Comparison of ENCODE assay signal across 1 cellular context in the genomic region with DNA sequence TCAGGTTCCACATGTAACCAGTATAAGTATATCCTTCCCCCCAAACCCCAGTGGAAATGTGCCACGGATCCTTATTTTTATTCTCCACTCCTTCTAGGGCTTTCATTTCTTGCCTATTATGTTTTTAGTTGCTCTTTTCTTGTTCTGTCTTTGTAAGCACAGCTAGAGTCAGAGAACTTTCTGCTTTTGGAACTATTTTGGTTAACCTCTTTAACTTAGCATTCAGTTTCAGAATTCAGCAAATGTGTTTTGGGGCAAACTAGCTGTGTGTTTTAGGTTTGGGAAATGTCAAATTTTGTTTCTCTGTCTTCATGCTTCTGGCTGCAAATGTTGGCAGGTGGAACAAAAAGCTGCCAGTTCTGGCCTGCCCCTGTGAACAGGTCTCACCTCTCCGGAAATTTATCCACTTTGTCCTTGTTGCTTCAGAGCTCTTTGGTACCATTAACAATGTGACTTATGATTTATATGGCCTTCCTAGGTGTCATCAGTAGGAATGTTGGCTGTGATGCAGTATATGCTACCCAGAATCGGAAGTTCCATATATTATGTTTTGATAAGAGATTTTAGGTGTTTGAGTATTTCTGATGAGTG.
TF ChIP-seq lines count a peak whose summit lies in the region.

No MANE protein-coding gene starts in this region.

TF ChIP-seq in GM23338, 12 proteins besides CTCF, POLR2A, EP300 and RAD21 (continued from another document):
- no peak for TF ChIP-seq CREB1 (CRISPR knock-in tag; IDR thresholded peaks at IDR 0.05; ENCODE audit: low read depth)
